Comparison of ENCODE assay signal across 1 cellular context in the genomic region with DNA sequence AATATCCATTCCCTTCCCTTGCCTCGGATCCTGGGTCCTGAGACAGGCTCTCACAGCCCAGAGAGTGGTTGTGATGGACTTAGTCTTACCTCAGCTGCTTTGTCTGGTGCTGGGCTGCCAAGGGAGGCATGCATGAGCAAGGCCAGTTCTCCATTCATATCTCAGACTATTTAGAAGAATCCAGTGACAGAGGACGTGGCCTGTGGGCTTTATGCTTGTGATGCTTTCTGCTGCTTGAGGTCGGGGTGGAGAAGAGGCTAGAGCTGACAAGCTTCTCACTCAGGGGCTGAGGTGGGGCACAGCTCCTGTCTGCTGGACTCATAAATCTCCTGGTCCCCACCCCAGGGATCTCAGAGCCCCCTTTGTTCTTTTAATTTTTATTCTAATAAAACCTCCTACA.
TF ChIP-seq lines count a peak whose summit lies in the region.

No MANE protein-coding gene starts in this region.

TF ChIP-seq in GM23338, 12 proteins besides CTCF, POLR2A, EP300 and RAD21 (continued from another document):
- TF ChIP-seq, protein P1, sequence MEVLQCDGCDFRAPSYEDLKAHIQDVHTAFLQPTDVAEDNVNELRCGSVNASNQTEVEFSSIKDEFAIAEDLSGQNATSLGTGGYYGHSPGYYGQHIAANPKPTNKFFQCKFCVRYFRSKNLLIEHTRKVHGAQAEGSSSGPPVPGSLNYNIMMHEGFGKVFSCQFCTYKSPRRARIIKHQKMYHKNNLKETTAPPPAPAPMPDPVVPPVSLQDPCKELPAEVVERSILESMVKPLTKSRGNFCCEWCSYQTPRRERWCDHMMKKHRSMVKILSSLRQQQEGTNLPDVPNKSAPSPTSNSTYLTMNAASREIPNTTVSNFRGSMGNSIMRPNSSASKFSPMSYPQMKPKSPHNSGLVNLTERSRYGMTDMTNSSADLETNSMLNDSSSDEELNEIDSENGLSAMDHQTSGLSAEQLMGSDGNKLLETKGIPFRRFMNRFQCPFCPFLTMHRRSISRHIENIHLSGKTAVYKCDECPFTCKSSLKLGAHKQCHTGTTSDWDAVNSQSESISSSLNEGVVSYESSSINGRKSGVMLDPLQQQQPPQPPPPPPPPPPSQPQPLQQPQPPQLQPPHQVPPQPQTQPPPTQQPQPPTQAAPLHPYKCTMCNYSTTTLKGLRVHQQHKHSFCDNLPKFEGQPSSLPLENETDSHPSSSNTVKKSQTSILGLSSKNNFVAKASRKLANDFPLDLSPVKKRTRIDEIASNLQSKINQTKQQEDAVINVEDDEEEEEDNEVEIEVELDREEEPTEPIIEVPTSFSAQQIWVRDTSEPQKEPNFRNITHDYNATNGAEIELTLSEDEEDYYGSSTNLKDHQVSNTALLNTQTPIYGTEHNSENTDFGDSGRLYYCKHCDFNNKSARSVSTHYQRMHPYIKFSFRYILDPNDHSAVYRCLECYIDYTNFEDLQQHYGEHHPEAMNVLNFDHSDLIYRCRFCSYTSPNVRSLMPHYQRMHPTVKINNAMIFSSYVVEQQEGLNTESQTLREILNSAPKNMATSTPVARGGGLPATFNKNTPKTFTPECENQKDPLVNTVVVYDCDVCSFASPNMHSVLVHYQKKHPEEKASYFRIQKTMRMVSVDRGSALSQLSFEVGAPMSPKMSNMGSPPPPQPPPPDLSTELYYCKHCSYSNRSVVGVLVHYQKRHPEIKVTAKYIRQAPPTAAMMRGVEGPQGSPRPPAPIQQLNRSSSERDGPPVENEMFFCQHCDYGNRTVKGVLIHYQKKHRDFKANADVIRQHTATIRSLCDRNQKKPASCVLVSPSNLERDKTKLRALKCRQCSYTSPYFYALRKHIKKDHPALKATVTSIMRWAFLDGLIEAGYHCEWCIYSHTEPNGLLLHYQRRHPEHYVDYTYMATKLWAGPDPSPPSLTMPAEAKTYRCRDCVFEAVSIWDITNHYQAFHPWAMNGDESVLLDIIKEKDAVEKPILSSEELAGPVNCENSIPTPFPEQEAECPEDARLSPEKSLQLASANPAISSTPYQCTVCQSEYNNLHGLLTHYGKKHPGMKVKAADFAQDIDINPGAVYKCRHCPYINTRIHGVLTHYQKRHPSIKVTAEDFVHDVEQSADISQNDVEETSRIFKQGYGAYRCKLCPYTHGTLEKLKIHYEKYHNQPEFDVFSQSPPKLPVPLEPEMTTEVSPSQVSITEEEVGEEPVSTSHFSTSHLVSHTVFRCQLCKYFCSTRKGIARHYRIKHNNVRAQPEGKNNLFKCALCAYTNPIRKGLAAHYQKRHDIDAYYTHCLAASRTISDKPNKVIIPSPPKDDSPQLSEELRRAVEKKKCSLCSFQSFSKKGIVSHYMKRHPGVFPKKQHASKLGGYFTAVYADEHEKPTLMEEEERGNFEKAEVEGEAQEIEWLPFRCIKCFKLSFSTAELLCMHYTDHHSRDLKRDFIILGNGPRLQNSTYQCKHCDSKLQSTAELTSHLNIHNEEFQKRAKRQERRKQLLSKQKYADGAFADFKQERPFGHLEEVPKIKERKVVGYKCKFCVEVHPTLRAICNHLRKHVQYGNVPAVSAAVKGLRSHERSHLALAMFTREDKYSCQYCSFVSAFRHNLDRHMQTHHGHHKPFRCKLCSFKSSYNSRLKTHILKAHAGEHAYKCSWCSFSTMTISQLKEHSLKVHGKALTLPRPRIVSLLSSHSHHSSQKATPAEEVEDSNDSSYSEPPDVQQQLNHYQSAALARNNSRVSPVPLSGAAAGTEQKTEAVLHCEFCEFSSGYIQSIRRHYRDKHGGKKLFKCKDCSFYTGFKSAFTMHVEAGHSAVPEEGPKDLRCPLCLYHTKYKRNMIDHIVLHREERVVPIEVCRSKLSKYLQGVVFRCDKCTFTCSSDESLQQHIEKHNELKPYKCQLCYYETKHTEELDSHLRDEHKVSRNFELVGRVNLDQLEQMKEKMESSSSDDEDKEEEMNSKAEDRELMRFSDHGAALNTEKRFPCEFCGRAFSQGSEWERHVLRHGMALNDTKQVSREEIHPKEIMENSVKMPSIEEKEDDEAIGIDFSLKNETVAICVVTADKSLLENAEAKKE (CRISPR knock-in tag; IDR thresholded peaks at IDR 0.05), result no peak
- TF ChIP-seq EZH2phosphoT487 (IDR thresholded peaks at IDR 0.05; ENCODE audit: unreplicated experiment) (no peak), POLR2AphosphoS5 (IDR thresholded peaks at IDR 0.05; ENCODE audit: low read depth) (no peak), EZH2 (IDR thresholded peaks at IDR 0.05; ENCODE audit: low read depth, unreplicated experiment) (no peak), ZNF331 (CRISPR knock-in tag; IDR thresholded peaks at IDR 0.05; ENCODE audit: low read depth) (no peak), NANOG (IDR thresholded peaks at IDR 0.05; ENCODE audit: borderline replicate concordance) (no peak)
